9 cellular contexts compared by ENCODE assay signal in genomic region chr7:11831727-11832495, GRCh38. TPM values are rescaled to one million over a fixed set of nuclear protein-coding genes. Genes with fewer than 3 reads are reported as not detected.
A peak's percentile ranks its signal among the peaks of the same experiment; 100 is the strongest.
DNase-seq lines count a peak whose midpoint lies in the region; ATAC-seq and TF ChIP-seq lines count a peak whose summit lies in the region.
"Had no signal": no experiment of that assay in that cellular context is flagged by ENCODE, and none has a peak within 500 bp of the region (broad histone marks: within the 10 kb centered on the region; RNA-seq: fewer than 3 reads in every experiment).

Gene THSD7A (minus strand): TSS chr7:11832198. CDS start chr7:11831946, 252 bp downstream.

- no peaks in the 10 kb centered on the region for H3K4me1 ChIP-seq in foreskin keratinocyte

- peak; percentile 49 for ATAC-seq in GM21786 (IDR thresholded peaks at IDR 0.05; ENCODE audit: unreplicated experiment)
- ATAC-seq in WTC11, result peak; percentile 87
- peak; percentile 92 for ATAC-seq in foreskin keratinocyte
- peak in 1 of 2 donors; percentile 56 for ATAC-seq in natural killer cell treated with Interleukin-12 subunit alpha and Interleukin-12 subunit beta and Interleukin-15 and Interleukin-18, amount 100 ng/mL, for 72 hours
- no peak for ATAC-seq in GM21515 (IDR thresholded peaks at IDR 0.05; ENCODE audit: unreplicated experiment)

- peak; percentile 85 for DNase-seq in D341Med (ENCODE audit: low spot score)
- DNase-seq in NCI-H1092 (lab: John Stamatoyannopoulos, UW), result peak; percentile 77
- peak; percentile 69 for DNase-seq in WTC11 (ENCODE audit: low spot score)
- peak in 1 of 2 donors; percentile 32 for DNase-seq in foreskin keratinocyte
- DNase-seq in natural killer cell treated with Interleukin-12 subunit alpha and Interleukin-12 subunit beta and Interleukin-15 and Interleukin-18, amount 100 ng/mL, for 72 hours (ENCODE audit: low spot score), result no peak
- no peak for DNase-seq in pons (ENCODE audit: low spot score)

- TF ChIP-seq CTCF in WTC11 (IDR thresholded peaks at IDR 0.05) (no peak), foreskin keratinocyte (conservative IDR thresholded peaks at IDR 0.05) (peak; percentile 29)

- peaks cover 4% of the 10 kb centered on the region for H3K36me3 Mint-ChIP-seq in WTC11
- no peaks in the 10 kb centered on the region for H3K36me3 Mint-ChIP-seq in natural killer cell treated with Interleukin-12 subunit alpha and Interleukin-12 subunit beta and Interleukin-15 and Interleukin-18, amount 100 ng/mL, for 72 hours

- H3K27ac ChIP-seq in foreskin keratinocyte, result no peak within 1 kb of the TSS

- peaks cover 26% of the 10 kb centered on the region for H3K4me1 Mint-ChIP-seq in WTC11
- H3K4me1 Mint-ChIP-seq in natural killer cell treated with Interleukin-12 subunit alpha and Interleukin-12 subunit beta and Interleukin-15 and Interleukin-18, amount 100 ng/mL, for 72 hours (ENCODE audit: low read depth in 2 of 2), result no peaks in the 10 kb centered on the region

- H3K27me3 ChIP-seq in foreskin keratinocyte, result peaks cover 44% of the 10 kb centered on the region

- CTCF ChIA-PET in WTC11 (lab: Charles Lee), result interaction anchor here (0.7 to 1.4 kb wide), 11 partner anchors 12 to 663 kb away, joined by 3 to 6 read pairs (median 3); no protein-coding TSS in a partner anchor

- peak within 1 kb of the TSS; percentile 83 for H3K4me3 Mint-ChIP-seq in WTC11
- peak within 1 kb of the TSS; percentile 50 for H3K4me3 Mint-ChIP-seq in natural killer cell treated with Interleukin-12 subunit alpha and Interleukin-12 subunit beta and Interleukin-15 and Interleukin-18, amount 100 ng/mL, for 72 hours

- no peak within 1 kb of the TSS for H3K27ac Mint-ChIP-seq in WTC11
- H3K27ac Mint-ChIP-seq in natural killer cell treated with Interleukin-12 subunit alpha and Interleukin-12 subunit beta and Interleukin-15 and Interleukin-18, amount 100 ng/mL, for 72 hours, result no peak within 1 kb of the TSS

- POLR2A ChIA-PET in WTC11 (lab: Charles Lee), result interaction anchor here (1.1 kb wide), 1 partner anchor 280 kb away, joined by 3 read pairs; no protein-coding TSS in a partner anchor

- peaks cover 23% of the 10 kb centered on the region for H3K27me3 Mint-ChIP-seq in WTC11 (ENCODE audit: low read depth)
- peaks cover 8 to 9% of the 10 kb centered on the region in 2 donors for H3K27me3 Mint-ChIP-seq in natural killer cell treated with Interleukin-12 subunit alpha and Interleukin-12 subunit beta and Interleukin-15 and Interleukin-18, amount 100 ng/mL, for 72 hours

- H3K9me3 Mint-ChIP-seq in WTC11, result peaks cover 8% of the 10 kb centered on the region
- H3K9me3 Mint-ChIP-seq in natural killer cell treated with Interleukin-12 subunit alpha and Interleukin-12 subunit beta and Interleukin-15 and Interleukin-18, amount 100 ng/mL, for 72 hours, result peaks cover 10% of the 10 kb centered on the region

TF ChIP-seq in WTC11, 78 proteins besides CTCF, POLR2A, EP300 and RAD21:
- no peak for TF ChIP-seq MYBL2 (CRISPR knock-in tag; IDR thresholded peaks at IDR 0.05)
- peak; percentile 53; the same call in 1 of the 2 replicates for TF ChIP-seq FOXP1 (CRISPR knock-in tag; IDR thresholded peaks at IDR 0.05; ENCODE audit: borderline replicate concordance)
- 0 out of 2 replicates have a peak, but pooled peaks have one; percentile 43 for TF ChIP-seq SP1 (CRISPR knock-in tag; conservative IDR thresholded peaks at IDR 0.05)
- TF ChIP-seq HMGA2 (CRISPR knock-in tag; IDR thresholded peaks at IDR 0.05), result no peak
- peak; percentile 62; the same call in 1 of the 2 replicates for TF ChIP-seq HMGXB4 (CRISPR knock-in tag; IDR thresholded peaks at IDR 0.05)
- no peak for TF ChIP-seq CREM (CRISPR knock-in tag; IDR thresholded peaks at IDR 0.05)
- TF ChIP-seq TP53 (CRISPR knock-in tag; IDR thresholded peaks at IDR 0.05), result 0 out of 2 replicates have a peak, but pooled peaks have one; percentile 38
- no peak for TF ChIP-seq OVOL2 (CRISPR knock-in tag; IDR thresholded peaks at IDR 0.05; ENCODE audit: borderline replicate concordance)
- TF ChIP-seq ZNF423 (CRISPR knock-in tag; IDR thresholded peaks at IDR 0.05), result peak; percentile 82
- TF ChIP-seq STAT6 (CRISPR knock-in tag; conservative IDR thresholded peaks at IDR 0.05; ENCODE audit: low read depth), result no peak
- TF ChIP-seq NR3C1 (CRISPR knock-in tag; conservative IDR thresholded peaks at IDR 0.05; ENCODE audit: low read depth), result no peak
- no peak for TF ChIP-seq NR1H2 (CRISPR knock-in tag; IDR thresholded peaks at IDR 0.05)
- no peak for TF ChIP-seq ESRRA (CRISPR knock-in tag; IDR thresholded peaks at IDR 0.05; ENCODE audit: borderline replicate concordance)
- TF ChIP-seq ZSCAN18 (CRISPR knock-in tag; IDR thresholded peaks at IDR 0.05), result no peak
- TF ChIP-seq RELA (CRISPR knock-in tag; IDR thresholded peaks at IDR 0.05; ENCODE audit: borderline replicate concordance), result no peak
- TF ChIP-seq ZNF232 (CRISPR knock-in tag; IDR thresholded peaks at IDR 0.05), result no peak

RNA-seq across cellular contexts. Expression of gene THSD7A, which starts in this region (rescaled TPM):
- total RNA-seq in WTC11 (2021), result 0.66 to 1.1 TPM (median 0.68 TPM) in 3 replicates
- total RNA-seq in foreskin keratinocyte, result not detected in 2 replicates
- not detected in 2 replicates for polyA plus RNA-seq in foreskin keratinocyte
- under 1 TPM in 1 of 2 donors, not detected in 1; 0.75 TPM for total RNA-seq in natural killer cell treated with Interleukin-12 subunit alpha and Interleukin-12 subunit beta and Interleukin-15 and Interleukin-18, amount 100 ng/mL, for 72 hours
- total RNA-seq: T-helper 1 cell treated with Interleukin-12 subunit alpha and Interleukin-12 subunit beta and Interleukin-4 antibody, amounts not matched to agents 30 ng/mL and 1 ng/mL, for 36 hours had no signal

Comparison
In these comparisons a context has a peak if more than half of its experiments do, and no peak if none do; other contexts are left out.
1. Peak in ATAC-seq in foreskin keratinocyte; RNA of the gene not detected or under 1 TPM.
2. DNase-seq: peak in D341Med (single experiment), NCI-H1092 (single experiment) and WTC11 (single experiment); none in natural killer cell treated with Interleukin-12 subunit alpha and Interleukin-12 subunit beta and Interleukin-15 and Interleukin-18, amount 100 ng/mL, for 72 hours (single experiment) and pons (single experiment).